In genomic region chr9:17134843-17135577, GRCh38 we compare ENCODE assay signal across 8 cellular contexts. TPM values are rescaled to one million over a fixed set of nuclear protein-coding genes. Genes with fewer than 3 reads are reported as not detected.
DNase-seq lines count a peak whose midpoint lies in the region; ATAC-seq and TF ChIP-seq lines count a peak whose summit lies in the region.

Gene CNTLN, plus strand, starts transcription at chr9:17135040. Its CDS starts 26 bp downstream, at chr9:17135066.

- H3K79me2 ChIP-seq in ACC112 (ENCODE audit: control insufficient read depth, insufficient read depth, low read length, unreplicated experiment) (peaks cover 41% of the 10 kb centered on the region), mesendoderm (ENCODE audit: control insufficient read depth, insufficient read depth, low read length) (no peaks in the 10 kb centered on the region)

- peak within 1 kb of the TSS; percentile 86 for H3K23ac ChIP-seq in mesendoderm (ENCODE audit: low read length)

- peak within 1 kb of the TSS; percentile 71 for H3K4me3 Mint-ChIP-seq in activated CD4-positive, alpha-beta T cell treated with anti-CD3 and anti-CD28 coated beads, Interleukin-2, amount 10 ng/mL, durations not matched to agents 7 days and 5 days
- H3K4me3 Mint-ChIP-seq in endothelial cell (ENCODE audit: unreplicated experiment), result peak within 1 kb of the TSS; percentile 96

- H3K9me3 Mint-ChIP-seq in activated CD4-positive, alpha-beta T cell treated with anti-CD3 and anti-CD28 coated beads, Interleukin-2, amount 10 ng/mL, durations not matched to agents 7 days and 5 days, result no peaks in the 10 kb centered on the region
- H3K9me3 Mint-ChIP-seq in endothelial cell (ENCODE audit: unreplicated experiment), result no peaks in the 10 kb centered on the region

- POLR2A ChIA-PET in activated CD4-positive, alpha-beta T cell treated with anti-CD3 and anti-CD28 coated beads, Interleukin-2, amount 10 ng/mL, durations not matched to agents 7 days and 5 days (lab: Charles Lee), result no interaction called here

- H3K4me1 ChIP-seq in ACC112 (ENCODE audit: control insufficient read depth, insufficient read depth, low read length, unreplicated experiment) (peaks cover 20% of the 10 kb centered on the region), mesendoderm (ENCODE audit: control insufficient read depth, low read depth, low read length) (peaks cover 4% of the 10 kb centered on the region)

- H3K18ac ChIP-seq in mesendoderm (ENCODE audit: low read length), result peak within 1 kb of the TSS; percentile 82

- H3K27me3 ChIP-seq in ACC112 (ENCODE audit: insufficient read depth, low read length) (no peaks in the 10 kb centered on the region), mesendoderm (ENCODE audit: insufficient read depth, low read length, poor library complexity) (no peaks in the 10 kb centered on the region)

- peak within 1 kb of the TSS; percentile 46 for H3K4me2 ChIP-seq in mesendoderm (ENCODE audit: low read length)

- no peak within 1 kb of the TSS for H4K8ac ChIP-seq in mesendoderm (ENCODE audit: low read depth, low read length)

- H3K27me3 Mint-ChIP-seq in activated CD4-positive, alpha-beta T cell treated with anti-CD3 and anti-CD28 coated beads, Interleukin-2, amount 10 ng/mL, durations not matched to agents 7 days and 5 days, result peaks cover 27% of the 10 kb centered on the region
- no peaks in the 10 kb centered on the region for H3K27me3 Mint-ChIP-seq in endothelial cell (ENCODE audit: unreplicated experiment)

- peak within 1 kb of the TSS; percentile 97 for H3K56ac ChIP-seq in mesendoderm (ENCODE audit: low read length)

- no peaks in the 10 kb centered on the region for H3K79me1 ChIP-seq in mesendoderm (ENCODE audit: low read length)

- no peak within 1 kb of the TSS for H2AK5ac ChIP-seq in mesendoderm (ENCODE audit: low read length)

- peaks cover 13% of the 10 kb centered on the region for H3K4me1 Mint-ChIP-seq in activated CD4-positive, alpha-beta T cell treated with anti-CD3 and anti-CD28 coated beads, Interleukin-2, amount 10 ng/mL, durations not matched to agents 7 days and 5 days
- H3K4me1 Mint-ChIP-seq in endothelial cell (ENCODE audit: unreplicated experiment), result peaks cover 8% of the 10 kb centered on the region

- H3K27ac ChIP-seq in ACC112 (ENCODE audit: low read depth, low read length) (peak within 1 kb of the TSS; percentile 60), mesendoderm (ENCODE audit: low read depth, low read length) (no peak within 1 kb of the TSS)

- peak within 1 kb of the TSS; percentile 100 for H2AFZ ChIP-seq in ACC112 (ENCODE audit: low read length, unreplicated experiment)

- no peaks in the 10 kb centered on the region for H3K36me3 Mint-ChIP-seq in activated CD4-positive, alpha-beta T cell treated with anti-CD3 and anti-CD28 coated beads, Interleukin-2, amount 10 ng/mL, durations not matched to agents 7 days and 5 days (ENCODE audit: low read depth)
- peaks cover 4% of the 10 kb centered on the region for H3K36me3 Mint-ChIP-seq in endothelial cell (ENCODE audit: low read depth, unreplicated experiment)

- H3K36me3 ChIP-seq in ACC112 (ENCODE audit: insufficient read depth, low read length), result peaks cover 4% of the 10 kb centered on the region; the same call in 1 of the 2 replicates
- H3K36me3 ChIP-seq in mesendoderm (ENCODE audit: control insufficient read depth, insufficient read depth, low read length), result no peaks in the 10 kb centered on the region

- peak within 1 kb of the TSS; percentile 93 for H3K9ac ChIP-seq in mesendoderm (ENCODE audit: low read length)

- DNase-seq in NCI-H2227 treated with DMSO at 0.1 percent for 48 hours (lab: John Stamatoyannopoulos, UW), result peak; percentile 83
- DNase-seq in activated CD4-positive, alpha-beta T cell treated with anti-CD3 and anti-CD28 coated beads, Interleukin-2, amount 10 ng/mL, durations not matched to agents 7 days and 5 days, result peak; percentile 52
- peak; percentile 94 for DNase-seq in endothelial cell (ENCODE audit: low spot score)
- peak; percentile 93 for DNase-seq in mesendoderm
- peak; percentile 17 for DNase-seq in stimulated activated CD8-positive, alpha-beta memory T cell treated with anti-CD3 and anti-CD28 coated beads, Interleukin-12 subunit alpha, Interleukin-12 subunit beta, amount 100 ng/mL, for 4 hours (ENCODE audit: low read depth)

- H2BK15ac ChIP-seq in mesendoderm (replicated peaks; ENCODE audit: low read depth), result no peak within 1 kb of the TSS

- peak within 1 kb of the TSS; percentile 83 for H3K4ac ChIP-seq in mesendoderm (ENCODE audit: low read depth, low read length)

- H4K5ac ChIP-seq in mesendoderm (ENCODE audit: low read length), result no peak within 1 kb of the TSS

- H3K4me3 ChIP-seq in ACC112 (ENCODE audit: low read depth, low read length) (peak within 1 kb of the TSS; percentile 94), mesendoderm (ENCODE audit: low read length) (peak within 1 kb of the TSS; percentile 70)

- ATAC-seq in GM18519 (IDR thresholded peaks at IDR 0.05; ENCODE audit: low FRiP score, unreplicated experiment) (peak; percentile 56), HG03175 (IDR thresholded peaks at IDR 0.05; ENCODE audit: unreplicated experiment) (peak; percentile 61)

- no CpG with 5 or more reads among the region's 73 CpGs for WGBS in mesendoderm (ENCODE audit: extremely low coverage, insufficient coverage, low lambda C conversion rate)

- H2BK5ac ChIP-seq in mesendoderm (ENCODE audit: low read length), result peak within 1 kb of the TSS; percentile 70

- H3K27ac Mint-ChIP-seq in activated CD4-positive, alpha-beta T cell treated with anti-CD3 and anti-CD28 coated beads, Interleukin-2, amount 10 ng/mL, durations not matched to agents 7 days and 5 days, result peak within 1 kb of the TSS; percentile 82
- peak within 1 kb of the TSS; percentile 87 for H3K27ac Mint-ChIP-seq in endothelial cell (ENCODE audit: unreplicated experiment)

- H2BK120ac ChIP-seq in mesendoderm (ENCODE audit: low read depth, low read length), result peak within 1 kb of the TSS; percentile 32

- no peak for TF ChIP-seq CTCF in endothelial cell (IDR thresholded peaks at IDR 0.05; ENCODE audit: unreplicated experiment)

- CTCF ChIA-PET in activated CD4-positive, alpha-beta T cell treated with anti-CD3 and anti-CD28 coated beads, Interleukin-2, amount 10 ng/mL, durations not matched to agents 7 days and 5 days (lab: Charles Lee), result no interaction called here

RNA-seq across cellular contexts. Expression of gene CNTLN, which starts in this region (rescaled TPM):
- total RNA-seq in activated CD4-positive, alpha-beta T cell treated with anti-CD3 and anti-CD28 coated beads, Interleukin-2, amount 10 ng/mL, durations not matched to agents 7 days and 5 days, result 1 to 10 TPM; 1.5 to 1.9 TPM
- total RNA-seq in endothelial cell (ENCODE audit: unreplicated experiment), result 7.4 TPM
- polyA plus RNA-seq in mesendoderm (2013, experiment 1 of 2), result 8.6 TPM
- 8.6 TPM for polyA plus RNA-seq in mesendoderm (2013, experiment 2 of 2)

Comparison
In these comparisons a context has a peak if more than half of its experiments do, and no peak if none do; other contexts are left out.
1. DNase-seq: peak in every context shown above with its lines; median percentile 94 in endothelial cell; 93 in mesendoderm; 83 in NCI-H2227 treated with DMSO at 0.1 percent for 48 hours; 52 in activated CD4-positive, alpha-beta T cell treated with anti-CD3 and anti-CD28 coated beads, Interleukin-2, amount 10 ng/mL, durations not matched to agents 7 days and 5 days; 17 in stimulated activated CD8-positive, alpha-beta memory T cell treated with anti-CD3 and anti-CD28 coated beads, Interleukin-12 subunit alpha, Interleukin-12 subunit beta, amount 100 ng/mL, for 4 hours.